ENCODE assay signal across 12 cellular contexts in the genomic region with DNA sequence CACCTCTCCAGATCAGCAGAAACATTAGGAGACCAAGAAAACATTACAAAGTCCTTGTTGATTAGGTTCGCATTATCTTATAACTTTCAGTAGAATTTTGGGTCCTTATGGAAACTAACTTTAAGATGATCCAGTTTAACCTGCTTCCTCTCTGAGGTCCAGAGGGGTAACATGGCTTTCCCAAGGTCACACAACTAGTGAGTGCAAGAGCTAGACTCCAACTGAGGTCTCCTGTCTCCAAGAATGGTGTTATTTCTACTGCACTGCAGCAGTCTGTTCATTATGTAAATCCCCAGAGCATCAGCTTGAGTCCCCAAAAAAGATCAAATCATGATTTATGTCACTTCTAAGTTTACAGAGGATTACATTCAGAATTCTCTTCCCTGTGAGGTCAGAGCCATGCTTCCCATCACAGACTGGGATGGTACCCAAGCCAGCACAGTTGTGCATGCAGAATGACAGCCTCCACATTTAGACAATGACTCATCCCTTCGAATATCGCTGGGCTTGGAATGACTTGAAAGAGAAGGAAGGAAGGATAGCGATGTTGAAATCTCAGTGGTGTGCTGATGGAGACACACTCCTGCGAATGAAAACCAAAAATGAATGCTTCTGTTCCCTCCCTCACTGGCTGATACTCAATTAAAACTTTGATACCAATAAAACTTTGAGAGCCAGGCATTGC.
A peak's percentile ranks its signal among the peaks of the same experiment; 100 is the strongest.
DNase-seq lines count a peak whose midpoint lies in the region; ATAC-seq and TF ChIP-seq lines count a peak whose summit lies in the region.
"Had no signal": no experiment of that assay in that cellular context is flagged by ENCODE, and none has a peak within 500 bp of the region (broad histone marks: within the 10 kb centered on the region; RNA-seq: fewer than 3 reads in every experiment).

No MANE protein-coding gene starts in this region.

- TF ChIP-seq CTCF in dorsolateral prefrontal cortex (IDR thresholded peaks at IDR 0.05 in 54 of 56, conservative IDR thresholded peaks at IDR 0.05 in 2 of 56; ENCODE audit: low read depth in 1 of 56, partially characterized antibody in 56 of 56), result no peak

- H3K4me3 Mint-ChIP-seq in activated T-cell treated with anti-CD3 and anti-CD28 coated beads, Interleukin-2, amount 50 U/mL, for 4 hours, result no peak overlapping the region
- H3K4me3 Mint-ChIP-seq: stimulated activated naive CD8-positive, alpha-beta T cell treated with anti-CD3 and anti-CD28 coated beads, Interleukin-15, Interleukin-2, amounts not matched to agents 100 ng/mL and 50 ng/mL, for 24 hours had no signal

- H3K9me3 Mint-ChIP-seq in activated T-cell treated with anti-CD3 and anti-CD28 coated beads, Interleukin-2, amount 50 U/mL, for 4 hours, result peaks cover 13% of the 10 kb centered on the region

- H3K36me3 Mint-ChIP-seq in activated T-cell treated with anti-CD3 and anti-CD28 coated beads, Interleukin-2, amount 50 U/mL, for 4 hours (ENCODE audit: insufficient read depth), result no peaks in the 10 kb centered on the region

- H3K4me3 ChIP-seq in dorsolateral prefrontal cortex, result no peak overlapping the region
- H3K4me3 ChIP-seq: colonic mucosa had no signal

- intact Hi-C loops in dorsolateral prefrontal cortex (cut with DNase I), result no loop called here

- peaks cover 10% of the 10 kb centered on the region for H3K27me3 Mint-ChIP-seq in activated T-cell treated with anti-CD3 and anti-CD28 coated beads, Interleukin-2, amount 50 U/mL, for 4 hours (ENCODE audit: low read depth)
- H3K27me3 Mint-ChIP-seq: stimulated activated naive CD8-positive, alpha-beta T cell treated with anti-CD3 and anti-CD28 coated beads, Interleukin-15, Interleukin-2, amounts not matched to agents 100 ng/mL and 50 ng/mL, for 24 hours had no signal

- in situ Hi-C loops in Caki2 (cut with HindIII; ENCODE audit: low pct_unique_long_range_greater_than_20kb, low sequenced_read_pairs), result no loop called here

- H3K27me3 ChIP-seq in dorsolateral prefrontal cortex, result no peaks in the 10 kb centered on the region
- H3K27me3 ChIP-seq: colonic mucosa had no signal

- H3K4me1 Mint-ChIP-seq in activated T-cell treated with anti-CD3 and anti-CD28 coated beads, Interleukin-2, amount 50 U/mL, for 4 hours (ENCODE audit: low read depth), result no peaks in the 10 kb centered on the region

- no peak for ATAC-seq in activated T-cell treated with anti-CD3 and anti-CD28 coated beads, Interleukin-2, amount 50 U/mL, for 4 hours
- ATAC-seq in HG02840 (IDR thresholded peaks at IDR 0.05; ENCODE audit: low FRiP score, unreplicated experiment), result no peak

- peak; percentile 23 for DNase-seq in Caki2 (ENCODE audit: low read depth)
- peak; percentile 47 for DNase-seq in MV-4-11 (lab: John Stamatoyannopoulos, UW)
- DNase-seq in dorsolateral prefrontal cortex, result peak in 9 of 10 donors; percentile 33 to 81 (median 61)
- DNase-seq in non-pigmented ciliary epithelial cell (ENCODE audit: low read depth), result peak; percentile 65
- no peak for DNase-seq in activated T-cell treated with anti-CD3 and anti-CD28 coated beads, Interleukin-2, amount 50 U/mL, for 4 hours
- DNase-seq in GM19238 (ENCODE audit: insufficient read length, low spot score), result no peak
- no peak for DNase-seq in activated CD8-positive, alpha-beta memory T cell treated with anti-CD3 and anti-CD28 coated beads, Interleukin-2, amount 50 U/mL, for 48 hours
- DNase-seq: colonic mucosa, NCI-H1417, SHP77 treated with DMSO at 0.1 percent for 48 hours had no signal

- H3K27ac ChIP-seq in dorsolateral prefrontal cortex, result peak overlapping the region in 13 of 59 donors; percentile 1 to 50 (median 28)
- H3K27ac ChIP-seq: colonic mucosa had no signal

Comparison
In these comparisons a context has a peak if more than half of its experiments do, and no peak if none do; other contexts are left out.
1. DNase-seq: peak in Caki2 (single experiment), MV-4-11 (single experiment), dorsolateral prefrontal cortex (9 of 10) and non-pigmented ciliary epithelial cell (single experiment); none in activated T-cell treated with anti-CD3 and anti-CD28 coated beads, Interleukin-2, amount 50 U/mL, for 4 hours (single experiment), GM19238 (single experiment) and activated CD8-positive, alpha-beta memory T cell treated with anti-CD3 and anti-CD28 coated beads, Interleukin-2, amount 50 U/mL, for 48 hours (single experiment).